ENCODE assay signal across 11 cellular contexts in genomic region chr13:41547253-41548000, GRCh38.
DNase-seq lines count a peak whose midpoint lies in the region; ATAC-seq, FAIRE-seq and TF ChIP-seq lines count a peak whose summit lies in the region.
"Had no signal": no experiment of that assay in that cellular context is flagged by ENCODE, and none has a peak within 500 bp of the region (broad histone marks: within the 10 kb centered on the region; RNA-seq: fewer than 3 reads in every experiment).

No MANE protein-coding gene starts in this region.

- TF ChIP-seq EP300 in sigmoid colon (IDR thresholded peaks at IDR 0.05): peak in 2 of 4 donors; percentile 36 to 85

- no peaks in the 10 kb centered on the region for H3K9me3 Mint-ChIP-seq in central memory CD8-positive, alpha-beta T cell
- peaks cover 0 to 9% of the 10 kb centered on the region in 2 donors for H3K9me3 Mint-ChIP-seq in stimulated activated naive CD8-positive, alpha-beta T cell treated with anti-CD3 and anti-CD28 coated beads, Interleukin-15, amount 100 ng/mL, for 72 hours
- H3K9me3 Mint-ChIP-seq: activated naive CD8-positive, alpha-beta T cell treated with anti-CD3 and anti-CD28 coated beads, Interleukin-2, amount 10 ng/mL, durations not matched to agents 7 days and 5 days had no signal

- H3K36me3 Mint-ChIP-seq in central memory CD8-positive, alpha-beta T cell (ENCODE audit: insufficient read depth): no peaks in the 10 kb centered on the region
- H3K36me3 Mint-ChIP-seq: activated naive CD8-positive, alpha-beta T cell treated with anti-CD3 and anti-CD28 coated beads, Interleukin-2, amount 10 ng/mL, durations not matched to agents 7 days and 5 days had no signal

- no peaks in the 10 kb centered on the region for H3K79me2 ChIP-seq in keratinocyte (ENCODE audit: control insufficient read depth, insufficient read depth, low read length)

- H3K27ac ChIP-seq in keratinocyte (ENCODE audit: control insufficient read depth, insufficient read depth, low read length) (no peak overlapping the region), sigmoid colon (peak overlapping the region; percentile 64 to 74 (median 68))
- H3K27ac ChIP-seq: C4-2B had no signal

- H3K27me3 ChIP-seq in keratinocyte (ENCODE audit: control insufficient read depth, extremely low read depth, insufficient read depth, low read length): peaks cover 13% of the 10 kb centered on the region
- H3K27me3 ChIP-seq in sigmoid colon: no peaks in the 10 kb centered on the region
- H3K27me3 ChIP-seq: ovary had no signal

- peaks cover 5% of the 10 kb centered on the region for H3K4me1 Mint-ChIP-seq in central memory CD8-positive, alpha-beta T cell
- peaks cover 31% of the 10 kb centered on the region for H3K4me1 Mint-ChIP-seq in stimulated activated naive CD8-positive, alpha-beta T cell treated with anti-CD3 and anti-CD28 coated beads, Interleukin-15, amount 100 ng/mL, for 72 hours

- DNase-seq in G401 (ENCODE audit: low spot score): peak; percentile 48
- DNase-seq in central memory CD8-positive, alpha-beta T cell (ENCODE audit: low spot score in 2 of 2): no peak
- no peak for DNase-seq in keratinocyte (ENCODE audit: low read depth, low spot score)
- DNase-seq in sigmoid colon: peak; percentile 84
- DNase-seq in NCI-H187 (lab: John Stamatoyannopoulos, UW): no peak
- no peak for DNase-seq in stimulated activated naive CD8-positive, alpha-beta T cell treated with anti-CD3 and anti-CD28 coated beads, Interleukin-15, amount 100 ng/mL, for 72 hours
- no peak for DNase-seq in SIG-M5 treated with dmso at 0.1 percent for 504 hours (lab: John Stamatoyannopoulos, UW; ENCODE audit: unreplicated experiment)
- DNase-seq: activated naive CD8-positive, alpha-beta T cell treated with anti-CD3 and anti-CD28 coated beads, Interleukin-2, amount 10 ng/mL, durations not matched to agents 7 days and 5 days had no signal

- H3K9me1 ChIP-seq in keratinocyte (ENCODE audit: control insufficient read depth, extremely low read depth, insufficient read depth, low read length): no peaks in the 10 kb centered on the region

- H2AFZ ChIP-seq in keratinocyte (ENCODE audit: control insufficient read depth, low read length): peak overlapping the region; percentile 85

- H3K4me1 ChIP-seq in keratinocyte (ENCODE audit: control insufficient read depth, extremely low read depth, insufficient read depth, low read length) (peaks cover 35% of the 10 kb centered on the region), sigmoid colon (peaks cover 0 to 9% (median 8%) of the 10 kb centered on the region in 4 donors)

- H3K36me3 ChIP-seq in keratinocyte (ENCODE audit: control insufficient read depth in 2 of 2, extremely low read depth in 1 of 2, insufficient read depth in 2 of 2, low read length in 2 of 2) (no peaks in the 10 kb centered on the region), sigmoid colon (no peaks in the 10 kb centered on the region)
- H3K36me3 ChIP-seq: ovary had no signal

- H3K4me3 ChIP-seq in keratinocyte (ENCODE audit: control insufficient read depth in 2 of 3, extremely low read depth in 1 of 3, insufficient read depth in 2 of 3, low read depth in 1 of 3, low read length in 3 of 3) (no peak overlapping the region), sigmoid colon (no peak overlapping the region)
- H3K4me3 ChIP-seq: ovary had no signal

- no peak for ATAC-seq in central memory CD8-positive, alpha-beta T cell (replicated peaks; ENCODE audit: extremely low read depth, poor library complexity, severe bottlenecking)
- ATAC-seq in HG02870 (IDR thresholded peaks at IDR 0.05; ENCODE audit: unreplicated experiment): no peak
- ATAC-seq in stimulated activated naive CD8-positive, alpha-beta T cell treated with anti-CD3 and anti-CD28 coated beads, Interleukin-15, amount 100 ng/mL, for 72 hours: no peak

- 55 to 69% methylated on average over 16 of the region's 16 CpGs for WGBS in sigmoid colon, 2 donors

- H3K27me3 Mint-ChIP-seq in central memory CD8-positive, alpha-beta T cell: no peaks in the 10 kb centered on the region
- peaks cover 8% of the 10 kb centered on the region for H3K27me3 Mint-ChIP-seq in stimulated activated naive CD8-positive, alpha-beta T cell treated with anti-CD3 and anti-CD28 coated beads, Interleukin-15, amount 100 ng/mL, for 72 hours
- H3K27me3 Mint-ChIP-seq: activated naive CD8-positive, alpha-beta T cell treated with anti-CD3 and anti-CD28 coated beads, Interleukin-2, amount 10 ng/mL, durations not matched to agents 7 days and 5 days had no signal

- peak overlapping the region; percentile 44 for H3K27ac Mint-ChIP-seq in central memory CD8-positive, alpha-beta T cell (ENCODE audit: low read depth)
- H3K27ac Mint-ChIP-seq in stimulated activated naive CD8-positive, alpha-beta T cell treated with anti-CD3 and anti-CD28 coated beads, Interleukin-15, amount 100 ng/mL, for 72 hours: no peak overlapping the region
- H3K27ac Mint-ChIP-seq: activated naive CD8-positive, alpha-beta T cell treated with anti-CD3 and anti-CD28 coated beads, Interleukin-2, amount 10 ng/mL, durations not matched to agents 7 days and 5 days had no signal

- no peak for TF ChIP-seq POLR2A in sigmoid colon (IDR thresholded peaks at IDR 0.05)

- peak overlapping the region; percentile 57 for H3K4me2 ChIP-seq in keratinocyte (ENCODE audit: control insufficient read depth, extremely low read depth, insufficient read depth, low read depth, low read length)

- H3K9ac ChIP-seq in keratinocyte (ENCODE audit: control insufficient read depth, extremely low read depth, insufficient read depth, low read length): peak overlapping the region; percentile 26

- dilution Hi-C loops in keratinocyte (cut with MboI; ENCODE audit: extremely low pct_ligation_motif_present, low sequenced_read_pairs): no loop called here

- H3K4me3 Mint-ChIP-seq in central memory CD8-positive, alpha-beta T cell: no peak overlapping the region
- H3K4me3 Mint-ChIP-seq in stimulated activated naive CD8-positive, alpha-beta T cell treated with anti-CD3 and anti-CD28 coated beads, Interleukin-15, amount 100 ng/mL, for 72 hours: no peak overlapping the region
- H3K4me3 Mint-ChIP-seq: activated naive CD8-positive, alpha-beta T cell treated with anti-CD3 and anti-CD28 coated beads, Interleukin-2, amount 10 ng/mL, durations not matched to agents 7 days and 5 days had no signal

- peaks cover 2% of the 10 kb centered on the region for H3K9me3 ChIP-seq in keratinocyte (ENCODE audit: control insufficient read depth, low read depth, low read length)
- no peaks in the 10 kb centered on the region for H3K9me3 ChIP-seq in sigmoid colon
- H3K9me3 ChIP-seq: ovary had no signal

- TF ChIP-seq CTCF in keratinocyte (optimal IDR thresholded peaks at IDR 0.05 in 1 of 3, IDR thresholded peaks at IDR 0.05 in 1 of 3, conservative IDR thresholded peaks at IDR 0.05 in 1 of 3; ENCODE audit: extremely low read depth in 1 of 3, insufficient read depth in 2 of 3, low read length in 3 of 3) (no peak), sigmoid colon (IDR thresholded peaks at IDR 0.05) (no peak)

- FAIRE-seq in keratinocyte (lab: Jason Lieb, UNC): peak; percentile 95

- intact Hi-C loops in sigmoid colon (cut with DNase I): loop anchor here (5.0 kb wide), 1 partner anchor 90 kb away; the partner anchor contains the start of gene RGCC

- no peaks in the 10 kb centered on the region for H4K20me1 ChIP-seq in keratinocyte (ENCODE audit: control insufficient read depth, extremely low read depth, insufficient read depth, low read length)

- in situ Hi-C loops in G401 (cut with HindIII; ENCODE audit: low sequenced_read_pairs): no loop called here

Comparison
In these comparisons a context has a peak if more than half of its experiments do, and no peak if none do; other contexts are left out.
1. DNase-seq: peak in G401 (single experiment) and sigmoid colon (single experiment); none in central memory CD8-positive, alpha-beta T cell (0 of 2), keratinocyte (single experiment), NCI-H187 (0 of 2), stimulated activated naive CD8-positive, alpha-beta T cell treated with anti-CD3 and anti-CD28 coated beads, Interleukin-15, amount 100 ng/mL, for 72 hours (0 of 2) and SIG-M5 treated with dmso at 0.1 percent for 504 hours (single experiment).